1 cellular context compared by ENCODE assay signal in the genomic region with DNA sequence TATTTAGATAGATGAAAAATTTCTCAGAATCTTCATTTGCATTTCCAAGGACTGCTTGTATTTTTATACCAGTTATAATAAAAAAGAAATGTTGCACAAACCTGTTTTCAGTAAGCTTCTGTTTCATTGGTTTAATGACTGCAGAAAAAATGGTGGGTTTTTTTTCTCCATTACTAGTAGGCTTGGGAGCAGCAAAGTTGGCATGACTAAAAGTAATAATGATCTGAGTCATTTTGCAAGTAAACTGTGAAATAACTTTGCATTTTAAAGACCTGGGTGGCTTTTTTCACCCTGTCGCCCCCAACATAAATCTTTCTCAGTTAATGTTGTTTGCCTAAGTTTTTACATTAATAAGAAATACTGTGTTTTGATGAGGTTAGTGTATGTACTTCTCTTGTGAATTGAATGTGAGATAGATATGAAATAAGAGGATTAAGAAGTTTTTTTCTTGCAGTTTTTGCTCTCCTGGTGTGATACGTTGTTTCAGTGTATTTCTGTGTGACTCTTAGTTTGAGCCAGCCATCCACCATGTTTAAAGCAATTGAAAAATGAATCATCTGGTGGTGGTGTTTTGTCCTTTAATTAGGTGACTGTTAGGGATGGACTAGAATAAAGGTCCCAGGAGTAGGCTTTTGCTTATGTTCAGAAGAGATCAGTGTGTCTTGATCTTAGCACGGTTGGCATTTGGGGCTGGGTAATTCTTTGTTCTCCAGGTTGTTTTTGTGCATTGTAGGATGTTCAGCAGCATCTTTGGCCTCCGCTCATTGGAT.
TF ChIP-seq lines count a peak whose summit lies in the region.

No MANE protein-coding gene starts in this region.

TF ChIP-seq in HepG2, 621 proteins besides CTCF, POLR2A, EP300 and RAD21 (continued from another document):
- TF ChIP-seq, protein P1, sequence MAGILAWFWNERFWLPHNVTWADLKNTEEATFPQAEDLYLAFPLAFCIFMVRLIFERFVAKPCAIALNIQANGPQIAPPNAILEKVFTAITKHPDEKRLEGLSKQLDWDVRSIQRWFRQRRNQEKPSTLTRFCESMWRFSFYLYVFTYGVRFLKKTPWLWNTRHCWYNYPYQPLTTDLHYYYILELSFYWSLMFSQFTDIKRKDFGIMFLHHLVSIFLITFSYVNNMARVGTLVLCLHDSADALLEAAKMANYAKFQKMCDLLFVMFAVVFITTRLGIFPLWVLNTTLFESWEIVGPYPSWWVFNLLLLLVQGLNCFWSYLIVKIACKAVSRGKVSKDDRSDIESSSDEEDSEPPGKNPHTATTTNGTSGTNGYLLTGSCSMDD (CRISPR knock-in tag; IDR thresholded peaks at IDR 0.05) = no peak
- TF ChIP-seq, protein P2, sequence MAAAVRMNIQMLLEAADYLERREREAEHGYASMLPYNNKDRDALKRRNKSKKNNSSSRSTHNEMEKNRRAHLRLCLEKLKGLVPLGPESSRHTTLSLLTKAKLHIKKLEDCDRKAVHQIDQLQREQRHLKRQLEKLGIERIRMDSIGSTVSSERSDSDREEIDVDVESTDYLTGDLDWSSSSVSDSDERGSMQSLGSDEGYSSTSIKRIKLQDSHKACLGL (CRISPR knock-in tag; IDR thresholded peaks at IDR 0.05) = no peak
- no peak for TF ChIP-seq HNF4G (IDR thresholded peaks at IDR 0.05; ENCODE audit: borderline replicate concordance, low read depth, low read length)
- TF ChIP-seq HNF4G (CRISPR knock-in tag; IDR thresholded peaks at IDR 0.05; ENCODE audit: borderline replicate concordance, low read depth) = no peak
- TF ChIP-seq, protein P3, sequence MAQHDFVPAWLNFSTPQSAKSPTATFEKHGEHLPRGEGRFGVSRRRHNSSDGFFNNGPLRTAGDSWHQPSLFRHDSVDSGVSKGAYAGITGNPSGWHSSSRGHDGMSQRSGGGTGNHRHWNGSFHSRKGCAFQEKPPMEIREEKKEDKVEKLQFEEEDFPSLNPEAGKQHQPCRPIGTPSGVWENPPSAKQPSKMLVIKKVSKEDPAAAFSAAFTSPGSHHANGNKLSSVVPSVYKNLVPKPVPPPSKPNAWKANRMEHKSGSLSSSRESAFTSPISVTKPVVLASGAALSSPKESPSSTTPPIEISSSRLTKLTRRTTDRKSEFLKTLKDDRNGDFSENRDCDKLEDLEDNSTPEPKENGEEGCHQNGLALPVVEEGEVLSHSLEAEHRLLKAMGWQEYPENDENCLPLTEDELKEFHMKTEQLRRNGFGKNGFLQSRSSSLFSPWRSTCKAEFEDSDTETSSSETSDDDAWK (CRISPR knock-in tag; IDR thresholded peaks at IDR 0.05) = no peak
- no peak for TF ChIP-seq GATA4 (IDR thresholded peaks at IDR 0.05; ENCODE audit: borderline replicate concordance, low read depth)
